ENCODE assay signal across 1 cellular context in the genomic region with DNA sequence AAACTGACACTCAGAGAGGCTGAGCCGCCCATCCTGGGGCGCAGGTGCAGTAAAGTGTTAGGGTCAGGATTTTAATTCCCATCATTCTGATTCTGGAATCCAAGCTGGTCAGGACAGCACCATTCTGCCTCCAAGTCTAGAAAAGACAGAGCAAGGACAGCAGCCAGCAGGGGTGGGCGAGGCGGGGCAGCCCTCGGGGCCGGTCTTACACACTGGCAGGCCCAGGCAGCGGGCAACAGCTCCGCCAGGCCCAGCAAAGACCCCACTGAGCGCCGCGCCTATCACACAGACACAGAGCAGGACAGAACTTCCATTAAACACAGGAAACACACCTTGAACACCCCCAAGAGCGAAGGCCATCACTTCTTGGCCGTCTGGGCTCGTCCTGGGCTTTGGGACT.
TF ChIP-seq lines count a peak whose summit lies in the region.

No MANE protein-coding gene starts in this region.

TF ChIP-seq in HepG2, 621 proteins besides CTCF, POLR2A, EP300 and RAD21 (continued from another document):
- TF ChIP-seq, protein P1, sequence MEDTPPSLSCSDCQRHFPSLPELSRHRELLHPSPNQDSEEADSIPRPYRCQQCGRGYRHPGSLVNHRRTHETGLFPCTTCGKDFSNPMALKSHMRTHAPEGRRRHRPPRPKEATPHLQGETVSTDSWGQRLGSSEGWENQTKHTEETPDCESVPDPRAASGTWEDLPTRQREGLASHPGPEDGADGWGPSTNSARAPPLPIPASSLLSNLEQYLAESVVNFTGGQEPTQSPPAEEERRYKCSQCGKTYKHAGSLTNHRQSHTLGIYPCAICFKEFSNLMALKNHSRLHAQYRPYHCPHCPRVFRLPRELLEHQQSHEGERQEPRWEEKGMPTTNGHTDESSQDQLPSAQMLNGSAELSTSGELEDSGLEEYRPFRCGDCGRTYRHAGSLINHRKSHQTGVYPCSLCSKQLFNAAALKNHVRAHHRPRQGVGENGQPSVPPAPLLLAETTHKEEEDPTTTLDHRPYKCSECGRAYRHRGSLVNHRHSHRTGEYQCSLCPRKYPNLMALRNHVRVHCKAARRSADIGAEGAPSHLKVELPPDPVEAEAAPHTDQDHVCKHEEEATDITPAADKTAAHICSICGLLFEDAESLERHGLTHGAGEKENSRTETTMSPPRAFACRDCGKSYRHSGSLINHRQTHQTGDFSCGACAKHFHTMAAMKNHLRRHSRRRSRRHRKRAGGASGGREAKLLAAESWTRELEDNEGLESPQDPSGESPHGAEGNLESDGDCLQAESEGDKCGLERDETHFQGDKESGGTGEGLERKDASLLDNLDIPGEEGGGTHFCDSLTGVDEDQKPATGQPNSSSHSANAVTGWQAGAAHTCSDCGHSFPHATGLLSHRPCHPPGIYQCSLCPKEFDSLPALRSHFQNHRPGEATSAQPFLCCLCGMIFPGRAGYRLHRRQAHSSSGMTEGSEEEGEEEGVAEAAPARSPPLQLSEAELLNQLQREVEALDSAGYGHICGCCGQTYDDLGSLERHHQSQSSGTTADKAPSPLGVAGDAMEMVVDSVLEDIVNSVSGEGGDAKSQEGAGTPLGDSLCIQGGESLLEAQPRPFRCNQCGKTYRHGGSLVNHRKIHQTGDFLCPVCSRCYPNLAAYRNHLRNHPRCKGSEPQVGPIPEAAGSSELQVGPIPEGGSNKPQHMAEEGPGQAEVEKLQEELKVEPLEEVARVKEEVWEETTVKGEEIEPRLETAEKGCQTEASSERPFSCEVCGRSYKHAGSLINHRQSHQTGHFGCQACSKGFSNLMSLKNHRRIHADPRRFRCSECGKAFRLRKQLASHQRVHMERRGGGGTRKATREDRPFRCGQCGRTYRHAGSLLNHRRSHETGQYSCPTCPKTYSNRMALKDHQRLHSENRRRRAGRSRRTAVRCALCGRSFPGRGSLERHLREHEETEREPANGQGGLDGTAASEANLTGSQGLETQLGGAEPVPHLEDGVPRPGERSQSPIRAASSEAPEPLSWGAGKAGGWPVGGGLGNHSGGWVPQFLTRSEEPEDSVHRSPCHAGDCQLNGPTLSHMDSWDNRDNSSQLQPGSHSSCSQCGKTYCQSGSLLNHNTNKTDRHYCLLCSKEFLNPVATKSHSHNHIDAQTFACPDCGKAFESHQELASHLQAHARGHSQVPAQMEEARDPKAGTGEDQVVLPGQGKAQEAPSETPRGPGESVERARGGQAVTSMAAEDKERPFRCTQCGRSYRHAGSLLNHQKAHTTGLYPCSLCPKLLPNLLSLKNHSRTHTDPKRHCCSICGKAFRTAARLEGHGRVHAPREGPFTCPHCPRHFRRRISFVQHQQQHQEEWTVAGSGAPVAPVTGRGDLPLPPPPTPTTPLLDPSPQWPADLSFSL (CRISPR knock-in tag; IDR thresholded peaks at IDR 0.05), result 0 out of 2 replicates have a peak, but pooled peaks have one; percentile 33
- TF ChIP-seq ZNF766 (CRISPR knock-in tag; IDR thresholded peaks at IDR 0.05; ENCODE audit: borderline replicate concordance) (no peak), GATAD2A (CRISPR knock-in tag; IDR thresholded peaks at IDR 0.05) (no peak), ZNF446 (CRISPR knock-in tag; IDR thresholded peaks at IDR 0.05) (peak; percentile 34; the same call in 1 of the 2 replicates)
